ENCODE assay signal across 20 cellular contexts in genomic region chr9:124794902-124795491, GRCh38. TPM values are rescaled to one million over a fixed set of nuclear protein-coding genes. Genes with fewer than 3 reads are reported as not detected.
DNase-seq lines count a peak whose midpoint lies in the region; ATAC-seq and TF ChIP-seq lines count a peak whose summit lies in the region.
"Had no signal": no experiment of that assay in that cellular context is flagged by ENCODE, and none has a peak within 500 bp of the region (broad histone marks: within the 10 kb centered on the region; RNA-seq: fewer than 3 reads in every experiment).

No MANE protein-coding gene starts in this region.

- TF ChIP-seq POLR2A in esophagus squamous epithelium (IDR thresholded peaks at IDR 0.05) = no peak

- intact Hi-C loops in dendritic cell treated with granulocyte-macrophage colony-stimulating factor and Interleukin-4, amounts not matched to agents 40 ng/mL and 50 ng/mL, for 4 days (cut with micrococcal nuclease) = no loop called here
- intact Hi-C loops in psoas muscle (cut with DNase I) (no loop called here), esophagus squamous epithelium (cut with DNase I) (no loop called here)
- intact Hi-C loops in activated CD4-positive, alpha-beta memory T cell treated with anti-CD3 and anti-CD28 coated beads for 36 hours (cut with micrococcal nuclease) = no loop called here

- peaks cover 9% of the 10 kb centered on the region for H3K27me3 Mint-ChIP-seq in dendritic cell treated with granulocyte-macrophage colony-stimulating factor and Interleukin-4, amounts not matched to agents 40 ng/mL and 50 ng/mL, for 4 days
- peaks cover 10% of the 10 kb centered on the region for H3K27me3 Mint-ChIP-seq in activated CD4-positive, alpha-beta memory T cell treated with anti-CD3 and anti-CD28 coated beads for 36 hours

- no peak overlapping the region for H3K4me3 ChIP-seq in psoas muscle
- no peak overlapping the region for H3K4me3 ChIP-seq in esophagus squamous epithelium
- H3K4me3 ChIP-seq: tibial nerve had no signal

- DNase-seq in DMS53 (lab: John Stamatoyannopoulos, UW) (peak; percentile 56), DMS53 treated with DMSO at 0.1 percent for 48 hours (lab: John Stamatoyannopoulos, UW; ENCODE audit: unreplicated experiment) (no peak), NCI-H146 treated with DMSO at 0.1 percent for 48 hours (lab: John Stamatoyannopoulos, UW; ENCODE audit: unreplicated experiment) (peak; percentile 21), psoas muscle (peak in 1 of 2 donors; percentile 75), esophagus squamous epithelium (lab: John Stamatoyannopoulos, UW) (no peak)
- no peak for DNase-seq in activated CD4-positive, alpha-beta memory T cell treated with anti-CD3 and anti-CD28 coated beads for 36 hours
- DNase-seq: activated CD4-positive, alpha-beta T cell treated with anti-CD3 and anti-CD28 coated beads, Interleukin-2, amount 50 U/mL, for 48 hours; activated naive CD4-positive, alpha-beta T cell treated with Interleukin-2 at 50 U/mL for 16 hours; immature natural killer cell; KBM-7; natural killer cell; NCI-H2081; OCI-M1 had no signal

- H3K4me1 ChIP-seq in psoas muscle (peaks cover 39% of the 10 kb centered on the region), esophagus squamous epithelium (peaks cover 14 to 71% (median 32%) of the 10 kb centered on the region in 3 donors)

- CTCF ChIA-PET in activated CD4-positive, alpha-beta memory T cell treated with anti-CD3 and anti-CD28 coated beads for 36 hours (lab: Charles Lee) = interaction anchor here (1.7 kb wide), 1 partner anchor 58 kb away, joined by 5 read pairs; the partner anchor contains the start of gene WDR38

- H3K9me3 Mint-ChIP-seq in dendritic cell treated with granulocyte-macrophage colony-stimulating factor and Interleukin-4, amounts not matched to agents 40 ng/mL and 50 ng/mL, for 4 days = no peaks in the 10 kb centered on the region
- no peaks in the 10 kb centered on the region for H3K9me3 Mint-ChIP-seq in activated CD4-positive, alpha-beta memory T cell treated with anti-CD3 and anti-CD28 coated beads for 36 hours
- H3K9me3 Mint-ChIP-seq: central memory CD8-positive, alpha-beta T cell; immature natural killer cell; natural killer cell had no signal

- H3K36me3 ChIP-seq in psoas muscle (ENCODE audit: insufficient read depth in 1 of 2, low read depth in 1 of 2) (no peaks in the 10 kb centered on the region), esophagus squamous epithelium (peaks cover 0 to 8% (median 0%) of the 10 kb centered on the region in 3 donors)

- peak; percentile 18 for TF ChIP-seq CTCF in psoas muscle (IDR thresholded peaks at IDR 0.05)
- peak in 2 of 6 experiments; percentile 22 to 30 for TF ChIP-seq CTCF in esophagus squamous epithelium (IDR thresholded peaks at IDR 0.05)

- H3K4me1 Mint-ChIP-seq in dendritic cell treated with granulocyte-macrophage colony-stimulating factor and Interleukin-4, amounts not matched to agents 40 ng/mL and 50 ng/mL, for 4 days (ENCODE audit: low read depth) = peaks cover 15% of the 10 kb centered on the region
- no peaks in the 10 kb centered on the region for H3K4me1 Mint-ChIP-seq in activated CD4-positive, alpha-beta memory T cell treated with anti-CD3 and anti-CD28 coated beads for 36 hours (ENCODE audit: low read depth)
- H3K4me1 Mint-ChIP-seq: central memory CD8-positive, alpha-beta T cell; immature natural killer cell; natural killer cell had no signal

- no peak overlapping the region for H3K4me3 Mint-ChIP-seq in dendritic cell treated with granulocyte-macrophage colony-stimulating factor and Interleukin-4, amounts not matched to agents 40 ng/mL and 50 ng/mL, for 4 days
- H3K4me3 Mint-ChIP-seq in activated CD4-positive, alpha-beta memory T cell treated with anti-CD3 and anti-CD28 coated beads for 36 hours = no peak overlapping the region
- H3K4me3 Mint-ChIP-seq: central memory CD8-positive, alpha-beta T cell; immature natural killer cell; natural killer cell had no signal

- WGBS in psoas muscle, 3 donors = 51 to 65% (median 61%) methylated on average over 11 of the region's 11 CpGs
- 89 to 92% methylated on average over 3 to 7 of the region's 11 CpGs for WGBS in esophagus squamous epithelium, 2 donors

- H3K36me3 Mint-ChIP-seq in dendritic cell treated with granulocyte-macrophage colony-stimulating factor and Interleukin-4, amounts not matched to agents 40 ng/mL and 50 ng/mL, for 4 days (ENCODE audit: low read depth) = no peaks in the 10 kb centered on the region
- no peaks in the 10 kb centered on the region for H3K36me3 Mint-ChIP-seq in activated CD4-positive, alpha-beta memory T cell treated with anti-CD3 and anti-CD28 coated beads for 36 hours
- H3K36me3 Mint-ChIP-seq: immature natural killer cell, natural killer cell had no signal

- peak overlapping the region; percentile 95 for H3K27ac Mint-ChIP-seq in dendritic cell treated with granulocyte-macrophage colony-stimulating factor and Interleukin-4, amounts not matched to agents 40 ng/mL and 50 ng/mL, for 4 days
- no peak overlapping the region for H3K27ac Mint-ChIP-seq in activated CD4-positive, alpha-beta memory T cell treated with anti-CD3 and anti-CD28 coated beads for 36 hours
- H3K27ac Mint-ChIP-seq: immature natural killer cell, natural killer cell had no signal

- peak; percentile 60 to 68 (median 67) for ATAC-seq in psoas muscle
- ATAC-seq in GM21360 (IDR thresholded peaks at IDR 0.05; ENCODE audit: unreplicated experiment) = no peak
- ATAC-seq: natural killer cell had no signal

- H3K9me3 ChIP-seq in psoas muscle (no peaks in the 10 kb centered on the region), esophagus squamous epithelium (no peaks in the 10 kb centered on the region)
- H3K9me3 ChIP-seq: tibial nerve had no signal

- POLR2A ChIA-PET in activated CD4-positive, alpha-beta memory T cell treated with anti-CD3 and anti-CD28 coated beads for 36 hours (lab: Charles Lee) = no interaction called here

- no peaks in the 10 kb centered on the region for H3K27me3 ChIP-seq in psoas muscle (ENCODE audit: insufficient read depth in 3 of 3, low read length in 2 of 3)
- H3K27me3 ChIP-seq in esophagus squamous epithelium = no peaks in the 10 kb centered on the region
- H3K27me3 ChIP-seq: tibial nerve had no signal

- peak overlapping the region; percentile 6 for H3K27ac ChIP-seq in psoas muscle
- H3K27ac ChIP-seq in esophagus squamous epithelium = peak overlapping the region in 2 of 4 donors; percentile 43 to 79

RNA-seq across cellular contexts. Expression of gene OLFML2A, which starts 18.1 kb away (rescaled TPM):
- total RNA-seq in psoas muscle = 10 to 100 TPM in 3 of 4 donors, 1 to 10 TPM in 1; 7.1 to 30.3 (median 13.2) TPM
- 1 to 10 TPM; 3.0 to 5.1 (median 4.0) TPM for polyA plus RNA-seq in psoas muscle
- not detected for total RNA-seq in activated CD4-positive, alpha-beta memory T cell treated with anti-CD3 and anti-CD28 coated beads for 36 hours
- total RNA-seq in esophagus squamous epithelium = 10 to 100 TPM in 3 of 4 donors, 1 to 10 TPM in 1; 9.0 to 21.7 (median 13.6) TPM
- total RNA-seq: natural killer cell; T-helper 2 cell treated with Interferon-gamma antibody and Interleukin-4, amounts not matched to agents 100 ng/mL and 5 ng/mL, for 36 hours had no signal
- polyA plus RNA-seq: immature natural killer cell had no signal

RNA-seq across cellular contexts. Expression of gene NR6A1, which starts 23.9 kb away (rescaled TPM):
- 1 to 10 TPM in 3 of 4 donors, under 1 TPM in 1; 0.54 to 2.6 (median 1.6) TPM for total RNA-seq in psoas muscle
- polyA plus RNA-seq in psoas muscle = under 1 TPM; 0.32 to 0.70 (median 0.39) TPM
- total RNA-seq in activated CD4-positive, alpha-beta memory T cell treated with anti-CD3 and anti-CD28 coated beads for 36 hours = under 1 TPM; 0.61 to 0.83 TPM
- total RNA-seq in esophagus squamous epithelium = 1 to 10 TPM; 1.9 to 4.0 (median 2.7) TPM
- polyA plus RNA-seq: immature natural killer cell had no signal

RNA-seq across cellular contexts. Expression of gene WDR38, which starts 58.3 kb away (rescaled TPM):
- not detected for total RNA-seq in psoas muscle
- polyA plus RNA-seq in psoas muscle = under 1 TPM in 1 of 3 donors, not detected in 2; 0.05 TPM
- not detected for total RNA-seq in activated CD4-positive, alpha-beta memory T cell treated with anti-CD3 and anti-CD28 coated beads for 36 hours
- not detected for total RNA-seq in esophagus squamous epithelium
- total RNA-seq: H4; natural killer cell; skeletal muscle tissue; T-helper 2 cell treated with Interferon-gamma antibody and Interleukin-4, amounts not matched to agents 100 ng/mL and 5 ng/mL, for 36 hours had no signal
- polyA plus RNA-seq: immature natural killer cell had no signal

Comparison
In these comparisons a context has a peak if more than half of its experiments do, and no peak if none do; other contexts are left out.
1. DNase-seq: peak in DMS53 (single experiment) and NCI-H146 treated with DMSO at 0.1 percent for 48 hours (single experiment); none in DMS53 treated with DMSO at 0.1 percent for 48 hours (single experiment), activated CD4-positive, alpha-beta memory T cell treated with anti-CD3 and anti-CD28 coated beads for 36 hours (single experiment) and esophagus squamous epithelium (single experiment).
2. RNA of gene OLFML2A, which starts 18.1 kb away (total RNA-seq): 7.1 to 30.3 TPM in psoas muscle and 9.0 to 21.7 TPM in esophagus squamous epithelium; not detected in activated CD4-positive, alpha-beta memory T cell treated with anti-CD3 and anti-CD28 coated beads for 36 hours; every median in the first group is over 4 times any median in the second.